ENCODE assay signal across 21 cellular contexts in genomic region chr2:114108819-114109416, GRCh38.
"Had no signal": no experiment of that assay in that cellular context is flagged by ENCODE, and none has a peak within 500 bp of the region (broad histone marks: within the 10 kb centered on the region; RNA-seq: fewer than 3 reads in every experiment).

No MANE protein-coding gene starts in this region.

- H3K4me3 Mint-ChIP-seq: activated CD4-positive, alpha-beta T cell treated with anti-CD3 and anti-CD28 coated beads, Interleukin-2, amount 10 ng/mL, durations not matched to agents 24 days and 14 days; activated CD8-positive, alpha-beta T cell treated with anti-CD3 and anti-CD28 coated beads, Interleukin-2, amount 10 ng/mL, durations not matched to agents 7 days and 5 days; activated naive CD4-positive, alpha-beta T cell treated with anti-CD3 and anti-CD28 coated beads, Interleukin-2, amount 10 ng/mL, durations not matched to agents 7 days and 5 days; activated naive CD8-positive, alpha-beta T cell treated with anti-CD3 and anti-CD28 coated beads, Interleukin-2, amount 50 U/mL, for 24 hours; activated T-cell treated with anti-CD3 and anti-CD28 coated beads, Interleukin-2, amount 50 U/mL, for 24 hours; neural crest cell; T-cell had no signal

- H3K4me1 ChIP-seq: breast epithelium, esophagus muscularis mucosa, left ventricle myocardium inferior, psoas muscle, uterus had no signal

- ATAC-seq: activated CD8-positive, alpha-beta T cell treated with anti-CD3 and anti-CD28 coated beads, Interleukin-2, amount 10 ng/mL, durations not matched to agents 7 days and 5 days; activated naive CD8-positive, alpha-beta T cell treated with anti-CD3 and anti-CD28 coated beads, Interleukin-2, amount 50 U/mL, for 24 hours; psoas muscle; right cardiac atrium; T-cell had no signal

- H3K9me3 Mint-ChIP-seq: activated CD4-positive, alpha-beta T cell treated with anti-CD3 and anti-CD28 coated beads, Interleukin-2, amount 10 ng/mL, durations not matched to agents 24 days and 14 days had no signal

- H3K27me3 ChIP-seq: breast epithelium, esophagus muscularis mucosa, tibial artery, uterus had no signal

- H3K4me3 ChIP-seq: breast epithelium, coronary artery, esophagus muscularis mucosa, left ventricle myocardium inferior, psoas muscle, tibial artery, uterus had no signal

- H3K27ac Mint-ChIP-seq: activated CD4-positive, alpha-beta T cell treated with anti-CD3 and anti-CD28 coated beads, Interleukin-2, amount 10 ng/mL, durations not matched to agents 24 days and 14 days; activated CD8-positive, alpha-beta T cell treated with anti-CD3 and anti-CD28 coated beads, Interleukin-2, amount 10 ng/mL, durations not matched to agents 7 days and 5 days; activated naive CD4-positive, alpha-beta T cell treated with anti-CD3 and anti-CD28 coated beads, Interleukin-2, amount 10 ng/mL, durations not matched to agents 7 days and 5 days; activated naive CD8-positive, alpha-beta T cell treated with anti-CD3 and anti-CD28 coated beads, Interleukin-2, amount 50 U/mL, for 24 hours; activated T-cell treated with anti-CD3 and anti-CD28 coated beads, Interleukin-2, amount 50 U/mL, for 24 hours; T-cell had no signal

- H3K36me3 Mint-ChIP-seq: activated naive CD4-positive, alpha-beta T cell treated with anti-CD3 and anti-CD28 coated beads, Interleukin-2, amount 10 ng/mL, durations not matched to agents 7 days and 5 days had no signal

- H3K27ac ChIP-seq: breast epithelium, coronary artery, esophagus muscularis mucosa, left ventricle myocardium inferior, psoas muscle, tibial artery, uterus had no signal

- H3K36me3 ChIP-seq: breast epithelium, esophagus muscularis mucosa, left ventricle myocardium inferior, tibial artery, uterus had no signal

- H3K4me1 Mint-ChIP-seq: activated CD4-positive, alpha-beta T cell treated with anti-CD3 and anti-CD28 coated beads, Interleukin-2, amount 10 ng/mL, durations not matched to agents 24 days and 14 days; activated naive CD4-positive, alpha-beta T cell treated with anti-CD3 and anti-CD28 coated beads, Interleukin-2, amount 10 ng/mL, durations not matched to agents 7 days and 5 days; activated naive CD8-positive, alpha-beta T cell treated with anti-CD3 and anti-CD28 coated beads, Interleukin-2, amount 50 U/mL, for 24 hours; neural crest cell; T-cell had no signal

- DNase-seq: activated CD4-positive, alpha-beta T cell treated with anti-CD3 and anti-CD28 coated beads, Interleukin-2, amount 10 ng/mL, durations not matched to agents 24 days and 14 days; activated CD4-positive, CD25-positive, alpha-beta regulatory T cell; activated CD8-positive, alpha-beta T cell treated with anti-CD3 and anti-CD28 coated beads, Interleukin-2, amount 10 ng/mL, durations not matched to agents 7 days and 5 days; activated naive CD4-positive, alpha-beta T cell treated with anti-CD3 and anti-CD28 coated beads, Interleukin-2, amount 10 ng/mL, durations not matched to agents 7 days and 5 days; activated naive CD8-positive, alpha-beta T cell treated with anti-CD3 and anti-CD28 coated beads, Interleukin-2, amount 50 U/mL, for 24 hours; activated T-cell treated with anti-CD3 and anti-CD28 coated beads, Interleukin-2, amount 50 U/mL, for 24 hours; aorta; effector CD4-positive, alpha-beta T cell; left ventricle myocardium inferior; psoas muscle; right cardiac atrium; stimulated activated CD4-positive, alpha-beta T cell treated with anti-CD3 and anti-CD28 coated beads, Interleukin-2, amount 100 ng/mL, for 24 hours; stimulated activated naive CD4-positive, alpha-beta T cell treated with Interleukin-2 at 50 U/mL for 16 hours; T-cell; T-helper 9 cell; tibial artery; uterus had no signal

- H3K9me3 ChIP-seq: uterus had no signal
